8 cellular contexts compared by ENCODE assay signal in the genomic region with DNA sequence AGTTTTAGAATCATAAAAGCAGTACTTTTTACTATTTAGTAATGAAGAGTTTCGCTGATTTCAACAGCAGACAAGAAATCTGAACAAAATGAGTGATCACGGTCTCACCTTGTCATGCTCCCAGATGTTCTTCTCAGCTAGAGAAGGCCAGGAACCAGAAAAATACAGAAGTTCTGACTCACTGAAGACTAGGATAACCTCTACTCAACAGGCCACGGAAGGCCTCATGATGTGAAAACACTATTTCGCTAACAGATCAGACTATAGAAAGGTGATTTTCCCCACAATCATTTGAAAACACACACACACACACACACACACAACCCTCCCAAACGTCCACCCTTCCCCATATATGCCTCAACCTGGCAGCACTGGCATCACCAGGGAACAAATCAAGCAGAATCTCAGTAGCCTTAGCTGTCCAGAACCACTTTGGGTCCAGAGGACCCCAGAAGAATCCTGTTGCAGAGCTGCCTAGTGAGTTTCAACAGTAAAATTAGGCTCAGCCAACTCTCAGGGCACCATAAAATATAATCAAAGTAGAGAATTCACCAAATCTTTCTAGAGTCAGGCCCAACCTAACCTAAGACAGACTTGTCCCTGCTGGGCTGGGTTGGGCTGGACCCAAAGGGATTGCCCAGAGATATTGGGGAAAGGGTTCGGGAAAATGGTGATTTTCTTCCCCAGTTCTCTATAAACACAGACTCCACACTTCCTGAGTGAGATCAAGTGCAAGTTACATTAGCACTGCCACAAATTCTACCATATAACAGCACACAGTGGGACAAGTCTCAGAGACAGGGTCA. TPM values are rescaled to one million over a fixed set of nuclear protein-coding genes. Genes with fewer than 3 reads are reported as not detected.
A peak's percentile ranks its signal among the peaks of the same experiment; 100 is the strongest.
DNase-seq lines count a peak whose midpoint lies in the region; ATAC-seq, FAIRE-seq and TF ChIP-seq lines count a peak whose summit lies in the region.

No MANE protein-coding gene starts in this region.

- no peak for TF ChIP-seq EP300 in stomach (IDR thresholded peaks at IDR 0.05)

- 66 to 77% (median 75%) methylated on average over 6 of the region's 6 CpGs for WGBS in stomach, 5 donors

- peak; percentile 7 for FAIRE-seq in bronchial epithelial cell (lab: Jason Lieb, UNC)

- H3K27me3 ChIP-seq in CD4-positive, alpha-beta memory T cell (ENCODE audit: insufficient read depth, low read length): no peaks in the 10 kb centered on the region
- H3K27me3 ChIP-seq in bronchial epithelial cell (ENCODE audit: control insufficient read depth, insufficient read depth, low read length) (no peaks in the 10 kb centered on the region), stomach (no peaks in the 10 kb centered on the region)

- H3K4me3 ChIP-seq in CD4-positive, alpha-beta memory T cell (ENCODE audit: low read length in 2 of 2): no peak overlapping the region
- H3K4me3 ChIP-seq in bronchial epithelial cell (ENCODE audit: low read depth, low read length) (no peak overlapping the region), stomach (no peak overlapping the region)

- H3K4me1 Mint-ChIP-seq in CD4-positive, alpha-beta memory T cell: peaks cover 42 to 54% (median 45%) of the 10 kb centered on the region in 4 donors

- peak overlapping the region in 7 of 8 donors; percentile 14 to 80 (median 41) for H3K4me3 Mint-ChIP-seq in CD4-positive, alpha-beta memory T cell

- POLR2A ChIA-PET in CD4-positive, alpha-beta memory T cell (lab: Charles Lee; ENCODE audit: partially characterized antibody): no interaction called here

- intact Hi-C loops in CD4-positive, alpha-beta memory T cell (cut with micrococcal nuclease): no loop called here
- intact Hi-C loops in stomach (cut with DNase I; ENCODE audit: low total_unique reads): no loop called here

- CTCF ChIA-PET in CD4-positive, alpha-beta memory T cell (lab: Charles Lee; ENCODE audit: partially characterized antibody): no interaction called here

- no peak for DNase-seq in CD4-positive, alpha-beta memory T cell
- DNase-seq in bronchial epithelial cell (ENCODE audit: low read depth) (peak; percentile 28), stomach (no peak), NCI-H526 treated with DMSO at 0.1 percent for 48 hours (lab: John Stamatoyannopoulos, UW) (no peak), NCI-H187 treated with DMSO at 0.1 percent for 48 hours (lab: John Stamatoyannopoulos, UW) (no peak), NCI-H2107 treated with DMSO at 0.1 percent for 48 hours (lab: John Stamatoyannopoulos, UW; ENCODE audit: unreplicated experiment) (no peak)

- H3K4me1 ChIP-seq in CD4-positive, alpha-beta memory T cell (ENCODE audit: insufficient read depth, low read length): peaks cover 62% of the 10 kb centered on the region
- peaks cover 0 to 57% (median 24%) of the 10 kb centered on the region in 4 donors for H3K4me1 ChIP-seq in stomach

- H3K36me3 Mint-ChIP-seq in CD4-positive, alpha-beta memory T cell: peaks cover 11 to 14% of the 10 kb centered on the region in 2 donors

- H3K9me3 Mint-ChIP-seq in CD4-positive, alpha-beta memory T cell: no peaks in the 10 kb centered on the region

- H3K27me3 Mint-ChIP-seq in CD4-positive, alpha-beta memory T cell: no peaks in the 10 kb centered on the region

- H3K36me3 ChIP-seq in CD4-positive, alpha-beta memory T cell (ENCODE audit: insufficient read depth, low read length): peaks cover 18% of the 10 kb centered on the region
- H3K36me3 ChIP-seq in bronchial epithelial cell (ENCODE audit: control insufficient read depth, insufficient read depth, low read length) (peaks cover 6% of the 10 kb centered on the region), stomach (peaks cover 0 to 13% (median 5%) of the 10 kb centered on the region in 4 donors)

- H3K27ac ChIP-seq in CD4-positive, alpha-beta memory T cell (ENCODE audit: low read depth, low read length): no peak overlapping the region
- peak overlapping the region in 3 of 5 donors; percentile 24 to 78 (median 72) for H3K27ac ChIP-seq in stomach

- no peaks in the 10 kb centered on the region for H3K9me3 ChIP-seq in CD4-positive, alpha-beta memory T cell (ENCODE audit: control insufficient read depth in 1 of 2, low read length in 2 of 2)
- no peaks in the 10 kb centered on the region for H3K9me3 ChIP-seq in stomach

- ATAC-seq in GM19468 (IDR thresholded peaks at IDR 0.05; ENCODE audit: extremely low read depth, unreplicated experiment): peak; percentile 56
- peak; percentile 68 for ATAC-seq in HG03469 (IDR thresholded peaks at IDR 0.05; ENCODE audit: unreplicated experiment)

- TF ChIP-seq CTCF in bronchial epithelial cell (IDR thresholded peaks at IDR 0.05; ENCODE audit: insufficient read depth, low read length, severe bottlenecking) (no peak), stomach (IDR thresholded peaks at IDR 0.05) (no peak)

- no peak for TF ChIP-seq POLR2A in stomach (IDR thresholded peaks at IDR 0.05)

- H3K27ac Mint-ChIP-seq in CD4-positive, alpha-beta memory T cell: peak overlapping the region in 6 of 7 donors; percentile 4 to 80 (median 38)

RNA-seq across cellular contexts. Expression of a gene that starts 7.9 kb away (rescaled TPM):
- 10 to 100 TPM; 44.6 to 47.6 TPM for total RNA-seq in CD4-positive, alpha-beta memory T cell
- polyA plus RNA-seq in CD4-positive, alpha-beta memory T cell: 10 to 100 TPM; 38.2 to 48.3 TPM
- total RNA-seq in bronchial epithelial cell (29.2 and 34.8 TPM in 2 replicates), stomach (10 to 100 TPM in 4 of 5 donors, 1 to 10 TPM in 1; 6.7 to 39.7 (median 20.3) TPM)
- polyA plus RNA-seq in stomach: 1 to 10 TPM; 5.3 to 8.9 (median 8.5) TPM

RNA-seq across cellular contexts. Expression of a gene that starts 28.1 kb away (rescaled TPM):
- 1 to 10 TPM in 1 of 2 experiments, under 1 TPM in 1; 0.78 to 2.6 TPM for total RNA-seq in CD4-positive, alpha-beta memory T cell
- polyA plus RNA-seq in CD4-positive, alpha-beta memory T cell: 1 to 10 TPM; 1.7 to 2.3 TPM
- total RNA-seq in bronchial epithelial cell (0.53 and 1.4 TPM in 2 replicates), stomach (10 to 100 TPM in 1 of 5 donors, 1 to 10 TPM in 2, not detected in 2; 2.9 to 46.1 (median 4.8) TPM)
- under 1 TPM in 1 of 3 donors, not detected in 2; 0.31 TPM for polyA plus RNA-seq in stomach
